Comparison of ENCODE assay signal across 11 cellular contexts in genomic region chrX:72045552-72046277, GRCh38.
A peak's percentile ranks its signal among the peaks of the same experiment; 100 is the strongest.
DNase-seq lines count a peak whose midpoint lies in the region; ATAC-seq lines count a peak whose summit lies in the region.
"Had no signal": no experiment of that assay in that cellular context is flagged by ENCODE, and none has a peak within 500 bp of the region (broad histone marks: within the 10 kb centered on the region; RNA-seq: fewer than 3 reads in every experiment).

No MANE protein-coding gene starts in this region.

- DNase-seq in Caki2 (ENCODE audit: low read depth), result peak; percentile 2
- DNase-seq in NCI-H524 treated with DMSO at 0.1 percent for 48 hours (lab: John Stamatoyannopoulos, UW), result peak; percentile 68
- no peak for DNase-seq in effector memory CD4-positive, alpha-beta T cell
- DNase-seq: stimulated activated CD4-positive, alpha-beta T cell treated with anti-CD3 and anti-CD28 coated beads, Interleukin-15, amount 100 ng/mL, for 24 hours had no signal

- in situ Hi-C loops in Caki2 (cut with HindIII; ENCODE audit: low pct_unique_long_range_greater_than_20kb, low sequenced_read_pairs), result no loop called here

- H3K9me3 ChIP-seq in effector memory CD4-positive, alpha-beta T cell (ENCODE audit: control insufficient read depth, low read length), result no peaks in the 10 kb centered on the region
- no peaks in the 10 kb centered on the region for H3K9me3 ChIP-seq in mucosa of stomach (ENCODE audit: control insufficient read depth, low read length)

- ATAC-seq in GM19463 (IDR thresholded peaks at IDR 0.05; ENCODE audit: unreplicated experiment) (no peak), GM18498 (IDR thresholded peaks at IDR 0.05; ENCODE audit: unreplicated experiment) (no peak), HG03108 (IDR thresholded peaks at IDR 0.05; ENCODE audit: unreplicated experiment) (no peak), HG02610 (IDR thresholded peaks at IDR 0.05; ENCODE audit: unreplicated experiment) (no peak)
- ATAC-seq: left lobe of liver, Panc1 had no signal

- peak overlapping the region; percentile 0 for H3K27ac ChIP-seq in effector memory CD4-positive, alpha-beta T cell (ENCODE audit: insufficient read depth, low read length, poor library complexity, severe bottlenecking)

- H3K9ac ChIP-seq in mucosa of stomach (ENCODE audit: low read length), result peak overlapping the region; percentile 8

- H3K27me3 ChIP-seq in effector memory CD4-positive, alpha-beta T cell (replicated peaks; ENCODE audit: control insufficient read depth, insufficient read depth, low read length, poor library complexity, severe bottlenecking), result no peaks in the 10 kb centered on the region
- no peaks in the 10 kb centered on the region for H3K27me3 ChIP-seq in mucosa of stomach (ENCODE audit: control insufficient read depth, insufficient read depth, low read length)

- no peak overlapping the region for H3K4me3 ChIP-seq in effector memory CD4-positive, alpha-beta T cell (ENCODE audit: insufficient read depth, low read depth, low read length, poor library complexity, severe bottlenecking)
- H3K4me3 ChIP-seq in mucosa of stomach (ENCODE audit: low read length), result no peak overlapping the region

- H3K36me3 ChIP-seq in effector memory CD4-positive, alpha-beta T cell (ENCODE audit: control insufficient read depth, insufficient read depth, low read length), result no peaks in the 10 kb centered on the region
- H3K36me3 ChIP-seq in mucosa of stomach (ENCODE audit: control insufficient read depth, insufficient read depth, low read length), result no peaks in the 10 kb centered on the region

- H3K4me1 ChIP-seq in effector memory CD4-positive, alpha-beta T cell (ENCODE audit: control insufficient read depth, insufficient read depth, low read length, poor library complexity, severe bottlenecking), result peaks cover 24% of the 10 kb centered on the region
- peaks cover 33% of the 10 kb centered on the region for H3K4me1 ChIP-seq in mucosa of stomach (ENCODE audit: control insufficient read depth, insufficient read depth, low read length)

Comparison
In these comparisons a context has a peak if more than half of its experiments do, and no peak if none do; other contexts are left out.
1. DNase-seq: peak in Caki2 (single experiment) and NCI-H524 treated with DMSO at 0.1 percent for 48 hours (single experiment); none in effector memory CD4-positive, alpha-beta T cell (0 of 3).